Comparison of ENCODE assay signal across 1 cellular context in genomic region chr12:63805704-63806672, GRCh38.
TF ChIP-seq lines count a peak whose summit lies in the region.

No MANE protein-coding gene starts in this region.

TF ChIP-seq in HepG2, 621 proteins besides CTCF, POLR2A, EP300 and RAD21 (continued from another document):
- no peak for TF ChIP-seq KAT7 (CRISPR knock-in tag; IDR thresholded peaks at IDR 0.05; ENCODE audit: borderline replicate concordance)
